Comparison of ENCODE assay signal across 8 cellular contexts in genomic region chr3:111630638-111631037, GRCh38. TPM values are rescaled to one million over a fixed set of nuclear protein-coding genes. Genes with fewer than 3 reads are reported as not detected.
DNase-seq lines count a peak whose midpoint lies in the region; ATAC-seq and TF ChIP-seq lines count a peak whose summit lies in the region.
"Not testable (repeated sequence)": the region's sequence is repeated elsewhere in the genome, so short reads cannot be mapped to it uniquely, and the experiment has no call there.
"Had no signal": no experiment of that assay in that cellular context is flagged by ENCODE, and none has a peak within 500 bp of the region (broad histone marks: within the 10 kb centered on the region; RNA-seq: fewer than 3 reads in every experiment).

No MANE protein-coding gene starts in this region.

- H3K9me3 Mint-ChIP-seq in CD8-positive, alpha-beta T cell; activated naive CD8-positive, alpha-beta T cell (ENCODE audit: low read depth): not testable (repeated sequence)

- not testable (repeated sequence) for H3K4me1 Mint-ChIP-seq in CD8-positive, alpha-beta T cell (ENCODE audit: low read depth)
- H3K4me1 Mint-ChIP-seq in activated naive CD8-positive, alpha-beta T cell (ENCODE audit: low read depth), result peaks cover 11% of the 10 kb centered on the region

- H3K79me2 ChIP-seq in GM23248 (ENCODE audit: insufficient read depth); SK-N-SH (ENCODE audit: insufficient read depth): not testable (repeated sequence)

- TF ChIP-seq EP300 in SK-N-SH (IDR thresholded peaks at IDR 0.05; ENCODE audit: borderline replicate concordance in 1 of 2, low read depth in 1 of 2, low read length in 1 of 2), result peak in 1 of 2 experiments; percentile 22; a peak in 1 of 4 replicates

- H3K9ac ChIP-seq in GM23248, SK-N-SH: not testable (repeated sequence)

- in situ Hi-C loops in GM23248 (cut with MboI), result not testable (repeated sequence)

- not testable (repeated sequence) for H3F3A ChIP-seq in GM23248 (ENCODE audit: insufficient read depth)
- H3F3A ChIP-seq in SK-N-SH (replicated peaks; ENCODE audit: insufficient read depth), result peaks cover 33% of the 10 kb centered on the region

- not testable (repeated sequence) for H3K4me3 ChIP-seq in CD8-positive, alpha-beta T cell (ENCODE audit: low read depth, low read length); GM23248; SK-N-SH (ENCODE audit: low read depth in 2 of 2, low read length in 1 of 2); fibroblast of mammary gland (ENCODE audit: control insufficient read depth, low read depth, low read length)

- not testable (repeated sequence) for H3K9me2 ChIP-seq in GM23248 (ENCODE audit: insufficient read depth); SK-N-SH

- intact Hi-C loops in CD8-positive, alpha-beta T cell (cut with DNase I, micrococcal nuclease), result not testable (repeated sequence)

- not testable (repeated sequence) for H3K27ac ChIP-seq in CD8-positive, alpha-beta T cell (ENCODE audit: low read depth, low read length); GM23248
- H3K27ac ChIP-seq in SK-N-SH (ENCODE audit: low read depth in 2 of 2, low read length in 1 of 2), result peak overlapping the region in 1 of 2 experiments; percentile 66; a peak in 1 of 4 replicates

- H4K20me1 ChIP-seq in GM23248 (ENCODE audit: insufficient read depth); SK-N-SH (ENCODE audit: insufficient read depth): not testable (repeated sequence)

- TF ChIP-seq RAD21 in SK-N-SH (IDR thresholded peaks at IDR 0.05; ENCODE audit: low read length), result not testable (repeated sequence)

- peaks cover 81% of the 10 kb centered on the region for H3K36me3 Mint-ChIP-seq in CD8-positive, alpha-beta T cell
- H3K36me3 Mint-ChIP-seq in activated naive CD8-positive, alpha-beta T cell, result peaks cover 41% of the 10 kb centered on the region

- ATAC-seq in CD8-positive, alpha-beta T cell, result not testable (repeated sequence)

- not testable (repeated sequence) for H3K27me3 ChIP-seq in CD8-positive, alpha-beta T cell (ENCODE audit: insufficient read depth, low read length); GM23248 (replicated peaks; ENCODE audit: insufficient read depth); SK-N-SH (ENCODE audit: insufficient read depth)

- H3K36me3 ChIP-seq in CD8-positive, alpha-beta T cell (ENCODE audit: insufficient read depth, low read length), result peaks cover 11% of the 10 kb centered on the region
- not testable (repeated sequence) for H3K36me3 ChIP-seq in GM23248 (ENCODE audit: low read depth); SK-N-SH (replicated peaks in 1 of 2; ENCODE audit: control insufficient read depth in 1 of 2, insufficient read depth in 2 of 2, low read length in 1 of 2)

- not testable (repeated sequence) for H3K4me3 Mint-ChIP-seq in CD8-positive, alpha-beta T cell; activated naive CD8-positive, alpha-beta T cell

- not testable (repeated sequence) for TF ChIP-seq CTCF in CD8-positive, alpha-beta T cell (IDR thresholded peaks at IDR 0.05); SK-N-SH (IDR thresholded peaks at IDR 0.05); fibroblast of mammary gland (conservative IDR thresholded peaks at IDR 0.05; ENCODE audit: control insufficient read depth, insufficient read depth, low read depth, low read length)

- not testable (repeated sequence) for DNase-seq in CD8-positive, alpha-beta T cell; SK-N-SH
- DNase-seq in GM23248 (peak; percentile 21), astrocyte of the hippocampus (ENCODE audit: low read depth, low spot score) (peak; percentile 23), fibroblast of mammary gland (ENCODE audit: low read depth) (peak; percentile 14)

- not testable (repeated sequence) for H3K9me3 ChIP-seq in CD8-positive, alpha-beta T cell (ENCODE audit: low read length); GM23248 (ENCODE audit: low read depth); SK-N-SH

- not testable (repeated sequence) for H3K4me1 ChIP-seq in CD8-positive, alpha-beta T cell (ENCODE audit: insufficient read depth, low read length); GM23248 (ENCODE audit: insufficient read depth); SK-N-SH (ENCODE audit: control insufficient read depth in 1 of 2, insufficient read depth in 2 of 2, low read depth in 1 of 2, low read length in 1 of 2)

- not testable (repeated sequence) for H2AFZ ChIP-seq in GM23248; SK-N-SH (ENCODE audit: low read depth)

- POLR2A ChIA-PET in CD8-positive, alpha-beta T cell (lab: Charles Lee); SK-N-SH (lab: Yijun Ruan, JAX): not testable (repeated sequence)

- CTCF ChIA-PET in CD8-positive, alpha-beta T cell (lab: Charles Lee), result not testable (repeated sequence)
- CTCF ChIA-PET in SK-N-SH (lab: Yijun Ruan, JAX), result interaction anchor here (0.8 kb wide), 1 partner anchor 8 kb away, joined by 3 read pairs; no protein-coding TSS in a partner anchor

- peak overlapping the region; percentile 60 for H3K27ac Mint-ChIP-seq in CD8-positive, alpha-beta T cell
- peak overlapping the region; percentile 66 for H3K27ac Mint-ChIP-seq in activated naive CD8-positive, alpha-beta T cell

- H3K4me2 ChIP-seq in GM23248 (ENCODE audit: unreplicated experiment), result not testable (repeated sequence)
- peak overlapping the region; percentile 53 for H3K4me2 ChIP-seq in SK-N-SH

- not testable (repeated sequence) for H3K27me3 Mint-ChIP-seq in CD8-positive, alpha-beta T cell (ENCODE audit: low read depth); activated naive CD8-positive, alpha-beta T cell

TF ChIP-seq in SK-N-SH, 30 proteins besides CTCF, POLR2A, EP300 and RAD21:
- peak; percentile 65 for TF ChIP-seq JUND (IDR thresholded peaks at IDR 0.05)
- TF ChIP-seq FOSL2 (IDR thresholded peaks at IDR 0.05; ENCODE audit: borderline replicate concordance, low read depth), result peak; percentile 24; the same call in 1 of the 2 replicates
- peak; percentile 80 for TF ChIP-seq NFIC (IDR thresholded peaks at IDR 0.05; ENCODE audit: borderline replicate concordance)
- TF ChIP-seq PBX3 (IDR thresholded peaks at IDR 0.05), result peak; percentile 38; the same call in 1 of the 2 replicates
- peak; percentile 40; the same call in 1 of the 2 replicates for TF ChIP-seq TCF12 (IDR thresholded peaks at IDR 0.05)

RNA-seq across cellular contexts. Expression of gene ZBED2, which starts 35.5 kb away (rescaled TPM):
- under 1 TPM; 0.19 to 0.22 TPM for total RNA-seq in CD8-positive, alpha-beta T cell
- not detected in 2 replicates for total RNA-seq in GM23248 (2014; rRNA removed; shearing (Covaris generic))
- polyA plus RNA-seq in GM23248 (2016; fragmentation: Nextera tagmentation; extraction: Ambion mirVana), result not detected in 2 replicates
- polyA plus RNA-seq in SK-N-SH (2012; rRNA removed), result 0.76 and 1.3 TPM in 2 replicates
- 1.3 and 1.4 TPM in 2 replicates for polyA plus RNA-seq in SK-N-SH (2012; cell fraction: cytosol; rRNA removed)
- polyA plus RNA-seq in SK-N-SH (2012; cell fraction: nucleus; rRNA removed), result 0.47 and 0.83 TPM in 2 replicates
- total RNA-seq: H4 had no signal
- polyA plus RNA-seq: HepG2 had no signal

RNA-seq across cellular contexts. Expression of gene PLCXD2, which starts 43.8 kb away (rescaled TPM):
- total RNA-seq in CD8-positive, alpha-beta T cell, result 10 to 100 TPM; 52.6 to 52.8 TPM
- 0.38 and 0.54 TPM in 2 replicates for total RNA-seq in GM23248 (2014; rRNA removed; shearing (Covaris generic))
- polyA plus RNA-seq in GM23248 (2016; fragmentation: Nextera tagmentation; extraction: Ambion mirVana) (0.11 TPM in 1 of 2 replicates, not detected in the other), SK-N-SH (2012; rRNA removed) (3.9 and 6.5 TPM in 2 replicates)
- 3.9 and 4.8 TPM in 2 replicates for polyA plus RNA-seq in SK-N-SH (2012; cell fraction: cytosol; rRNA removed)
- polyA plus RNA-seq in SK-N-SH (2012; cell fraction: nucleus; rRNA removed), result 7.1 and 15.1 TPM in 2 replicates

Comparison
In these comparisons a context has a peak if more than half of its experiments do, and no peak if none do; other contexts are left out.
1. RNA of gene PLCXD2, which starts 43.8 kb away (total RNA-seq): 52.6 to 52.8 TPM in CD8-positive, alpha-beta T cell; 0.38 to 0.54 TPM in GM23248; every median in the first group is over 10 times any median in the second.